Comparison of ENCODE assay signal across 14 cellular contexts in the genomic region with DNA sequence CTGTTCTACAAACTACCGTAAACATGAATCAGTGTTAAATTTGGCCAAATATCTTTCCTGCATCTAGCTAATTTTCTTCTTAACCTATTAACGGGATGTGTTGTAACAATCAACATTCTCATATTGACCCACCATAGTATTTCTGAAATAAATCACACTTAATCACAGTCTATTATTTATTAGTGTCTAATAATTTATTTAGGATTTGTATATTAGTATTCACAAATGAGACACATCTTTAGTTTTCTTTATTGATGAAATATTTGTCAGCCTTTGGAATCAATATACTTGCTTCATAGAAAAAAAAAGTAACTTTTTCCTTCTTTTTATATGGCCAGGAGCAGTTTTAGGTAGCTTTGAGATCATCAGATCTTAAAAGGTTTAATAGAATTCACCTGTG. TPM values are rescaled to one million over a fixed set of nuclear protein-coding genes. Genes with fewer than 3 reads are reported as not detected.
DNase-seq lines count a peak whose midpoint lies in the region; ATAC-seq and TF ChIP-seq lines count a peak whose summit lies in the region.
"Had no signal": no experiment of that assay in that cellular context is flagged by ENCODE, and none has a peak within 500 bp of the region (broad histone marks: within the 10 kb centered on the region; RNA-seq: fewer than 3 reads in every experiment).

No MANE protein-coding gene starts in this region.

- no peaks in the 10 kb centered on the region for H3K4me1 ChIP-seq in esophagus muscularis mucosa
- H3K4me1 ChIP-seq: testis had no signal

- peak overlapping the region; percentile 87 to 91 for H3K4me3 Mint-ChIP-seq in activated T-cell treated with anti-CD3 and anti-CD28 coated beads, Interleukin-2, amount 50 U/mL, for 72 hours
- peak overlapping the region; percentile 95 to 100 (median 99) for H3K4me3 Mint-ChIP-seq in T-cell
- H3K4me3 Mint-ChIP-seq in stimulated activated effector memory CD8-positive, alpha-beta T cell treated with anti-CD3 and anti-CD28 coated beads, Interleukin-12 subunit alpha, Interleukin-12 subunit beta, amount 100 ng/mL, for 72 hours, result peak overlapping the region; percentile 87

- ATAC-seq in activated T-cell treated with anti-CD3 and anti-CD28 coated beads, Interleukin-2, amount 50 U/mL, for 72 hours (replicated peaks in 1 of 2), result no peak
- ATAC-seq in T-cell (replicated peaks in 1 of 4) (no peak), GM21576 (IDR thresholded peaks at IDR 0.05; ENCODE audit: unreplicated experiment) (no peak)
- ATAC-seq in stimulated activated effector memory CD8-positive, alpha-beta T cell treated with anti-CD3 and anti-CD28 coated beads, Interleukin-12 subunit alpha, Interleukin-12 subunit beta, amount 100 ng/mL, for 72 hours, result no peak

- peaks cover 23 to 30% of the 10 kb centered on the region in 2 donors for H3K36me3 Mint-ChIP-seq in activated T-cell treated with anti-CD3 and anti-CD28 coated beads, Interleukin-2, amount 50 U/mL, for 72 hours (ENCODE audit: insufficient read depth in 2 of 2)
- H3K36me3 Mint-ChIP-seq in T-cell, result peaks cover 79% of the 10 kb centered on the region
- peaks cover 41% of the 10 kb centered on the region for H3K36me3 Mint-ChIP-seq in stimulated activated effector memory CD8-positive, alpha-beta T cell treated with anti-CD3 and anti-CD28 coated beads, Interleukin-12 subunit alpha, Interleukin-12 subunit beta, amount 100 ng/mL, for 72 hours

- peaks cover 44% of the 10 kb centered on the region for H3K4me1 Mint-ChIP-seq in activated T-cell treated with anti-CD3 and anti-CD28 coated beads, Interleukin-2, amount 50 U/mL, for 72 hours (ENCODE audit: low read depth)
- peaks cover 34 to 39% (median 36%) of the 10 kb centered on the region in 3 donors for H3K4me1 Mint-ChIP-seq in T-cell
- H3K4me1 Mint-ChIP-seq in stimulated activated effector memory CD8-positive, alpha-beta T cell treated with anti-CD3 and anti-CD28 coated beads, Interleukin-12 subunit alpha, Interleukin-12 subunit beta, amount 100 ng/mL, for 72 hours, result peaks cover 40% of the 10 kb centered on the region

- POLR2A ChIA-PET in T-cell (lab: Charles Lee), result interaction anchor here in 1 of 2 donors (0.6 kb wide), 1 partner anchor 1920 kb away, joined by 4 read pairs; no protein-coding TSS in a partner anchor

- CTCF ChIA-PET in T-cell (lab: Charles Lee), result interaction anchor here in 1 of 2 donors (1.5 to 1.8 kb wide), 2 partner anchors 70 to 236 kb away, joined by 5 to 7 read pairs; no protein-coding TSS in a partner anchor

- TF ChIP-seq CTCF in esophagus muscularis mucosa (IDR thresholded peaks at IDR 0.05), result no peak

- intact Hi-C loops in esophagus muscularis mucosa (cut with DNase I), result no loop called here

- H3K27ac Mint-ChIP-seq in activated T-cell treated with anti-CD3 and anti-CD28 coated beads, Interleukin-2, amount 50 U/mL, for 72 hours, result peak overlapping the region; percentile 99
- H3K27ac Mint-ChIP-seq in T-cell, result peak overlapping the region; percentile 95 to 97
- H3K27ac Mint-ChIP-seq in stimulated activated effector memory CD8-positive, alpha-beta T cell treated with anti-CD3 and anti-CD28 coated beads, Interleukin-12 subunit alpha, Interleukin-12 subunit beta, amount 100 ng/mL, for 72 hours, result peak overlapping the region; percentile 97
- H3K27ac Mint-ChIP-seq: progenitor cell of endocrine pancreas had no signal

- peak overlapping the region; percentile 35 to 62 (median 49) for H3K27ac ChIP-seq in esophagus muscularis mucosa (replicated peaks in 1 of 4)
- H3K27ac ChIP-seq: epithelial cell of prostate had no signal

- no peaks in the 10 kb centered on the region for H3K27me3 Mint-ChIP-seq in activated T-cell treated with anti-CD3 and anti-CD28 coated beads, Interleukin-2, amount 50 U/mL, for 72 hours (ENCODE audit: low read depth)
- no peaks in the 10 kb centered on the region for H3K27me3 Mint-ChIP-seq in T-cell
- H3K27me3 Mint-ChIP-seq: progenitor cell of endocrine pancreas had no signal

- no peak for TF ChIP-seq EP300 in esophagus muscularis mucosa (IDR thresholded peaks at IDR 0.05)

- WGBS in esophagus muscularis mucosa, result 54% methylated on average over 2 of the region's 2 CpGs

- H3K4me3 ChIP-seq in esophagus muscularis mucosa, result peak overlapping the region; percentile 44 to 58 (median 48)
- H3K4me3 ChIP-seq: testis had no signal

- H3K27me3 ChIP-seq in esophagus muscularis mucosa, result no peaks in the 10 kb centered on the region
- H3K27me3 ChIP-seq: testis had no signal

- no peaks in the 10 kb centered on the region for H3K9me3 ChIP-seq in esophagus muscularis mucosa
- H3K9me3 ChIP-seq: testis had no signal

- DNase-seq in activated T-cell treated with anti-CD3 and anti-CD28 coated beads, Interleukin-2, amount 50 U/mL, for 72 hours, result no peak
- no peak for DNase-seq in activated T-cell treated with anti-CD3 and anti-CD28 coated beads for 4 hours
- no peak for DNase-seq in T-cell
- DNase-seq in esophagus muscularis mucosa (ENCODE audit: extremely low spot score), result no peak
- DNase-seq in stimulated activated effector memory CD8-positive, alpha-beta T cell treated with anti-CD3 and anti-CD28 coated beads, Interleukin-12 subunit alpha, Interleukin-12 subunit beta, amount 100 ng/mL, for 72 hours (ENCODE audit: low spot score in 2 of 2), result no peak
- no peak for DNase-seq in activated CD4-positive, CD25-positive, alpha-beta regulatory T cell treated with anti-CD3 and anti-CD28 coated beads, Interleukin-2, amount 50 U/mL, for 72 hours
- DNase-seq in GM19238 (ENCODE audit: insufficient read length, low spot score), result no peak
- DNase-seq: GDM1, NCI-H1105 treated with DMSO at 0.1 percent for 48 hours, testis had no signal

- no peak for TF ChIP-seq POLR2A in esophagus muscularis mucosa (IDR thresholded peaks at IDR 0.05; ENCODE audit: low read depth)

- H3K36me3 ChIP-seq in esophagus muscularis mucosa, result peaks cover 0 to 10% (median 0%) of the 10 kb centered on the region in 4 donors

- peaks cover 0 to 2% of the 10 kb centered on the region in 2 donors for H3K9me3 Mint-ChIP-seq in activated T-cell treated with anti-CD3 and anti-CD28 coated beads, Interleukin-2, amount 50 U/mL, for 72 hours
- H3K9me3 Mint-ChIP-seq in T-cell, result peaks cover 0 to 10% (median 1%) of the 10 kb centered on the region in 3 donors
- H3K9me3 Mint-ChIP-seq in stimulated activated effector memory CD8-positive, alpha-beta T cell treated with anti-CD3 and anti-CD28 coated beads, Interleukin-12 subunit alpha, Interleukin-12 subunit beta, amount 100 ng/mL, for 72 hours, result no peaks in the 10 kb centered on the region

RNA-seq across cellular contexts. Expression of gene GIMAP7, which starts 4.6 kb away (rescaled TPM):
- total RNA-seq in activated T-cell treated with anti-CD3 and anti-CD28 coated beads, Interleukin-2, amount 50 U/mL, for 72 hours, result 10 to 100 TPM; 45.1 to 50.7 TPM
- total RNA-seq in T-cell (100 to 1,000 TPM in 3 of 5 donors, 10 to 100 TPM in 2; 76.8 to 430 (median 392) TPM), esophagus muscularis mucosa (10 to 100 TPM; 15.8 to 22.0 (median 19.9) TPM)
- total RNA-seq: kidney epithelial cell, progenitor cell of endocrine pancreas had no signal

RNA-seq across cellular contexts. Expression of gene GIMAP4, which starts 47.9 kb away (rescaled TPM):
- 100 to 1,000 TPM; 114 to 156 TPM for total RNA-seq in activated T-cell treated with anti-CD3 and anti-CD28 coated beads, Interleukin-2, amount 50 U/mL, for 72 hours
- total RNA-seq in T-cell (100 to 1,000 TPM; 121 to 341 (median 306) TPM), esophagus muscularis mucosa (10 to 100 TPM; 18.3 to 35.3 (median 31.1) TPM)
- total RNA-seq: progenitor cell of endocrine pancreas had no signal
